Comparison of ENCODE assay signal across 1 cellular context in genomic region chr10:99435986-99436633, GRCh38.
TF ChIP-seq lines count a peak whose summit lies in the region.

No MANE protein-coding gene starts in this region.

TF ChIP-seq in GM23338, 12 proteins besides CTCF, POLR2A, EP300 and RAD21 (continued from another document):
- TF ChIP-seq, protein P1, sequence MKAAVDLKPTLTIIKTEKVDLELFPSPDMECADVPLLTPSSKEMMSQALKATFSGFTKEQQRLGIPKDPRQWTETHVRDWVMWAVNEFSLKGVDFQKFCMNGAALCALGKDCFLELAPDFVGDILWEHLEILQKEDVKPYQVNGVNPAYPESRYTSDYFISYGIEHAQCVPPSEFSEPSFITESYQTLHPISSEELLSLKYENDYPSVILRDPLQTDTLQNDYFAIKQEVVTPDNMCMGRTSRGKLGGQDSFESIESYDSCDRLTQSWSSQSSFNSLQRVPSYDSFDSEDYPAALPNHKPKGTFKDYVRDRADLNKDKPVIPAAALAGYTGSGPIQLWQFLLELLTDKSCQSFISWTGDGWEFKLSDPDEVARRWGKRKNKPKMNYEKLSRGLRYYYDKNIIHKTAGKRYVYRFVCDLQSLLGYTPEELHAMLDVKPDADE (IDR thresholded peaks at IDR 0.05) = no peak
- TF ChIP-seq, protein P2, sequence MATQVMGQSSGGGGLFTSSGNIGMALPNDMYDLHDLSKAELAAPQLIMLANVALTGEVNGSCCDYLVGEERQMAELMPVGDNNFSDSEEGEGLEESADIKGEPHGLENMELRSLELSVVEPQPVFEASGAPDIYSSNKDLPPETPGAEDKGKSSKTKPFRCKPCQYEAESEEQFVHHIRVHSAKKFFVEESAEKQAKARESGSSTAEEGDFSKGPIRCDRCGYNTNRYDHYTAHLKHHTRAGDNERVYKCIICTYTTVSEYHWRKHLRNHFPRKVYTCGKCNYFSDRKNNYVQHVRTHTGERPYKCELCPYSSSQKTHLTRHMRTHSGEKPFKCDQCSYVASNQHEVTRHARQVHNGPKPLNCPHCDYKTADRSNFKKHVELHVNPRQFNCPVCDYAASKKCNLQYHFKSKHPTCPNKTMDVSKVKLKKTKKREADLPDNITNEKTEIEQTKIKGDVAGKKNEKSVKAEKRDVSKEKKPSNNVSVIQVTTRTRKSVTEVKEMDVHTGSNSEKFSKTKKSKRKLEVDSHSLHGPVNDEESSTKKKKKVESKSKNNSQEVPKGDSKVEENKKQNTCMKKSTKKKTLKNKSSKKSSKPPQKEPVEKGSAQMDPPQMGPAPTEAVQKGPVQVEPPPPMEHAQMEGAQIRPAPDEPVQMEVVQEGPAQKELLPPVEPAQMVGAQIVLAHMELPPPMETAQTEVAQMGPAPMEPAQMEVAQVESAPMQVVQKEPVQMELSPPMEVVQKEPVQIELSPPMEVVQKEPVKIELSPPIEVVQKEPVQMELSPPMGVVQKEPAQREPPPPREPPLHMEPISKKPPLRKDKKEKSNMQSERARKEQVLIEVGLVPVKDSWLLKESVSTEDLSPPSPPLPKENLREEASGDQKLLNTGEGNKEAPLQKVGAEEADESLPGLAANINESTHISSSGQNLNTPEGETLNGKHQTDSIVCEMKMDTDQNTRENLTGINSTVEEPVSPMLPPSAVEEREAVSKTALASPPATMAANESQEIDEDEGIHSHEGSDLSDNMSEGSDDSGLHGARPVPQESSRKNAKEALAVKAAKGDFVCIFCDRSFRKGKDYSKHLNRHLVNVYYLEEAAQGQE (IDR thresholded peaks at IDR 0.05; ENCODE audit: unreplicated experiment) = no peak
- TF ChIP-seq EZH2phosphoT487 (IDR thresholded peaks at IDR 0.05; ENCODE audit: unreplicated experiment) (no peak), POLR2AphosphoS5 (IDR thresholded peaks at IDR 0.05; ENCODE audit: low read depth) (no peak)
